ENCODE assay signal across 18 cellular contexts in the genomic region with DNA sequence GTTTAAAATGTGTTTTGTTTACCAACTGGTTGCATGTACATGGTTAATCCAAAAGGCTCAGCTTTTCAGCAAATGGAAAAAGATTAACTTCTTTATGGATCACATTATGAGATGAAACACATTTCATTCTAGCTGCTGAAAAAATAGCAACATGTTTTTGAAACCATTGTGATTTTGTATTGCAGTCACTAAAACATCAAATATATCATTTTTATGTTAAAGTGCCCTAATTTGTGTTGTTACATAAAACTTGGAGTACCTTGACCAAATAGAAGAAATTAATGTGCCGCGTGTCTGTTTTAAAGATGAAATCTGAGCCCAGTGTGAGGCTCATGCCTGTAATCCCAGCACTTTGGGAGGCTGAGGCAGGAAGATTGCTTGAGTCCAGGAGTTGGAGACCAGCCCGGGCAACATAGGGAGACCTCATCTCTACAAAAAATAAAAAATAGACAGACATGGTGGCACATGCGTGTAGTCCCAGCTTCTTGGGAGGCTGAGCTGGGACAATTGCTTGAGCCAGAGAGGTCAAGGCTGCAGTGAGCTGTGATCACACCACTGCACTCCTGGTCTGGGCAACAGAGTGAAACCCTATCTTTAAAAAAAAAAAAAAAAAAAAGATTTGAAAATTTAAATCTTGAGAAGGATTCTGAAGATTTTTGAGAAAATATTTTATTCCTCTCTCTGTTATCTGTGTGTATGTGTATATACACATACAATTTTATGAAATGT.
DNase-seq lines count a peak whose midpoint lies in the region; ATAC-seq, FAIRE-seq and TF ChIP-seq lines count a peak whose summit lies in the region.
"Had no signal": no experiment of that assay in that cellular context is flagged by ENCODE, and none has a peak within 500 bp of the region (broad histone marks: within the 10 kb centered on the region; RNA-seq: fewer than 3 reads in every experiment).

No MANE protein-coding gene starts in this region.

- peak; percentile 21 for DNase-seq in Karpas-422
- no peak for DNase-seq in osteoblast (ENCODE audit: insufficient read length, low spot score, missing footprints)
- DNase-seq in effector memory CD4-positive, alpha-beta T cell, result no peak
- no peak for DNase-seq in activated CD8-positive, alpha-beta memory T cell treated with anti-CD3 and anti-CD28 coated beads, Interleukin-2, amount 50 U/mL, for 48 hours
- DNase-seq in MV-4-11 (lab: John Stamatoyannopoulos, UW), result no peak
- DNase-seq: activated CD4-positive, alpha-beta T cell treated with anti-CD3 and anti-CD28 coated beads for 48 hours; activated naive CD4-positive, alpha-beta T cell treated with Interleukin-2 at 50 U/mL for 16 hours; Calu3; GF-D8; GOT3; left colon; NCI-H187; NCI-H526; stimulated activated naive CD8-positive, alpha-beta T cell treated with anti-CD3 and anti-CD28 coated beads, Interleukin-15, amount 100 ng/mL, for 72 hours had no signal

- peaks cover 96% of the 10 kb centered on the region for H3K4me1 ChIP-seq in BLaER1
- no peaks in the 10 kb centered on the region for H3K4me1 ChIP-seq in Karpas-422 (ENCODE audit: low read length)
- H3K4me1 ChIP-seq in osteoblast (ENCODE audit: insufficient read depth, low read length), result peaks cover 22% of the 10 kb centered on the region
- H3K4me1 ChIP-seq in effector memory CD4-positive, alpha-beta T cell (ENCODE audit: control insufficient read depth, insufficient read depth, low read length, poor library complexity, severe bottlenecking), result no peaks in the 10 kb centered on the region

- no peaks in the 10 kb centered on the region for H3K27me3 ChIP-seq in BLaER1
- H3K27me3 ChIP-seq in Karpas-422 (ENCODE audit: low read length), result no peaks in the 10 kb centered on the region
- no peaks in the 10 kb centered on the region for H3K27me3 ChIP-seq in osteoblast (ENCODE audit: insufficient read depth, low read length)
- H3K27me3 ChIP-seq in effector memory CD4-positive, alpha-beta T cell (replicated peaks; ENCODE audit: control insufficient read depth, insufficient read depth, low read length, poor library complexity, severe bottlenecking), result no peaks in the 10 kb centered on the region

- FAIRE-seq in endometrium (lab: Jason Lieb, UNC), result peak; percentile 93
- FAIRE-seq: GM12892 had no signal

- H3K9me2 ChIP-seq in Karpas-422 (replicated peaks; ENCODE audit: insufficient read depth, low read length), result no peaks in the 10 kb centered on the region

- H3K27ac ChIP-seq in BLaER1 (peak overlapping the region; percentile 70), Karpas-422 (ENCODE audit: low read length) (no peak overlapping the region), osteoblast (ENCODE audit: low read depth, low read length) (peak overlapping the region; percentile 6)
- no peak overlapping the region for H3K27ac ChIP-seq in effector memory CD4-positive, alpha-beta T cell (ENCODE audit: insufficient read depth, low read length, poor library complexity, severe bottlenecking)

- no peak overlapping the region for H3K4me3 ChIP-seq in BLaER1
- no peak overlapping the region for H3K4me3 ChIP-seq in Karpas-422 (ENCODE audit: low read length)
- no peak overlapping the region for H3K4me3 ChIP-seq in osteoblast (ENCODE audit: insufficient read depth, low read length)
- H3K4me3 ChIP-seq in effector memory CD4-positive, alpha-beta T cell (ENCODE audit: insufficient read depth, low read depth, low read length, poor library complexity, severe bottlenecking), result no peak overlapping the region

- ATAC-seq in GM21723 (IDR thresholded peaks at IDR 0.05; ENCODE audit: unreplicated experiment), result no peak
- ATAC-seq: left colon; stimulated activated naive CD8-positive, alpha-beta T cell treated with anti-CD3 and anti-CD28 coated beads, Interleukin-15, amount 100 ng/mL, for 72 hours had no signal

- H3K9ac ChIP-seq in BLaER1 (peak overlapping the region; percentile 65; the same call in 1 of the 2 replicates), Karpas-422 (ENCODE audit: low read length) (no peak overlapping the region)

- H3K79me2 ChIP-seq in Karpas-422 (ENCODE audit: low read length), result no peaks in the 10 kb centered on the region
- peaks cover 73% of the 10 kb centered on the region for H3K79me2 ChIP-seq in osteoblast (ENCODE audit: insufficient read depth, low read length)

- peaks cover 99% of the 10 kb centered on the region for H4K20me1 ChIP-seq in BLaER1
- no peaks in the 10 kb centered on the region for H4K20me1 ChIP-seq in Karpas-422 (ENCODE audit: insufficient read depth, low read depth, low read length)
- no peaks in the 10 kb centered on the region for H4K20me1 ChIP-seq in osteoblast (ENCODE audit: insufficient read depth, low read length)

- peaks cover 6% of the 10 kb centered on the region; the same call in 1 of the 2 replicates for H3K36me3 ChIP-seq in BLaER1
- H3K36me3 ChIP-seq in Karpas-422 (ENCODE audit: insufficient read depth, low read length), result no peaks in the 10 kb centered on the region
- no peaks in the 10 kb centered on the region for H3K36me3 ChIP-seq in osteoblast (ENCODE audit: insufficient read depth, low read length)
- H3K36me3 ChIP-seq in effector memory CD4-positive, alpha-beta T cell (ENCODE audit: control insufficient read depth, insufficient read depth, low read length), result no peaks in the 10 kb centered on the region

- H3K4me2 ChIP-seq in BLaER1 (peak overlapping the region; percentile 82), Karpas-422 (ENCODE audit: low read depth, low read length, poor library complexity, severe bottlenecking) (no peak overlapping the region), osteoblast (ENCODE audit: insufficient read depth, low read length) (peak overlapping the region; percentile 67)

- H2AFZ ChIP-seq in Karpas-422 (ENCODE audit: low read length), result no peak overlapping the region
- H2AFZ ChIP-seq in osteoblast (ENCODE audit: low read length), result no peak overlapping the region

- no peak for TF ChIP-seq CTCF in osteoblast (IDR thresholded peaks at IDR 0.05; ENCODE audit: extremely low read depth, low read depth, low read length)

- no peaks in the 10 kb centered on the region for H3K9me3 ChIP-seq in BLaER1
- no peaks in the 10 kb centered on the region for H3K9me3 ChIP-seq in Karpas-422 (ENCODE audit: low read length)
- no peaks in the 10 kb centered on the region for H3K9me3 ChIP-seq in osteoblast (ENCODE audit: low read depth, low read length)
- H3K9me3 ChIP-seq in effector memory CD4-positive, alpha-beta T cell (ENCODE audit: control insufficient read depth, low read length), result no peaks in the 10 kb centered on the region

Comparison
In these comparisons a context has a peak if more than half of its experiments do, and no peak if none do; other contexts are left out.
1. H3K27ac ChIP-seq: peak in BLaER1 (single experiment) and osteoblast (single experiment); none in Karpas-422 (single experiment) and effector memory CD4-positive, alpha-beta T cell (single experiment).